8 cellular contexts compared by ENCODE assay signal in the genomic region with DNA sequence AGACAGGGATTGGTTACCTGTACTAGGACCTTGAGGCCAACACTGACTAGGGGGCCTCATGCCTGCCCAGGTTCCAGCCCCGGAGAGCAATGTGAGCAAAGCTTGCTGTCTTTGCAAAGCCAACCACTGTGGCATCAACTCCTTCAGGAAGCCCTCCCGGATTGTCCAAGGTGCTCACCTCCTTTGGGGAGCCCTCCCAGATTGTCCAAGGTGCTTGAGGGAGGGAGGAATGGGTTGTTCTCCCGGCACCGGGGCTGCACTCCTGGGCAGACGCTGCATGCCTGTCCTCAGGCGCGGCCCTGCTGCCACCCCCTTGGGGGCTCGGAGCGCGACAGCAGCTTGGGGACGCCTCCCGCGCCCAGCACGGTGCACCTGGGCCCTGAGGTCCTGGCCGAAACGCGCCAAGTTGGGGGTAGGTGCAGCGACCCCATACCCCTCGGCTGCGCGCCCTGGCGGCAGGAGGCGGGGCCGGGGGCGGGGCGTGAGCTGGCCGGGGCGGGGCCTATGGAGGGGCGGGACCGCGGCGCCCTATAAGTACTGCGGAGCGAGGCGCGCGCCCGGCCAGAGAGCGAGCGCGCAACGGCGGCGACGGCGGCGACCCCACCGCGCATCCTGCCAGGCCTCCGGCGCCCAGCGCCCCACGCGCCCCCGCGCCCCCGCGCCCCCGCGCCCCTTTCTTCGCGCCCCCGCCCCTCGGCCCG. TPM values are rescaled to one million over a fixed set of nuclear protein-coding genes. Genes with fewer than 3 reads are reported as not detected.
DNase-seq lines count a peak whose midpoint lies in the region; ATAC-seq and TF ChIP-seq lines count a peak whose summit lies in the region.

A gene with protein sequence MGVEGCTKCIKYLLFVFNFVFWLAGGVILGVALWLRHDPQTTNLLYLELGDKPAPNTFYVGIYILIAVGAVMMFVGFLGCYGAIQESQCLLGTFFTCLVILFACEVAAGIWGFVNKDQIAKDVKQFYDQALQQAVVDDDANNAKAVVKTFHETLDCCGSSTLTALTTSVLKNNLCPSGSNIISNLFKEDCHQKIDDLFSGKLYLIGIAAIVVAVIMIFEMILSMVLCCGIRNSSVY (plus strand): TSS at position 560 of the 701 bp plus-strand sequence. CDS start 240 bp downstream, outside the sequence.

- H3K4me3 ChIP-seq in BLaER1 = peak within 1 kb of the TSS; percentile 97
- peak within 1 kb of the TSS; percentile 92 for H3K4me3 ChIP-seq in MG63
- H3K4me3 ChIP-seq in mucosa of descending colon = peak within 1 kb of the TSS; percentile 96

- in situ Hi-C loops in endometrial microvascular endothelial cells (cut with HindIII; ENCODE audit: inconsistent ontology term, low pct_unique_long_range_greater_than_20kb, low sequenced_read_pairs) = no loop called here

- ATAC-seq in GM19372 (IDR thresholded peaks at IDR 0.05; ENCODE audit: low read depth, unreplicated experiment) = peak; percentile 50
- ATAC-seq in mucosa of descending colon = peak; percentile 80
- ATAC-seq in HG03571 (IDR thresholded peaks at IDR 0.05; ENCODE audit: unreplicated experiment) = no peak

- intact Hi-C loops in mucosa of descending colon (cut with DNase I, micrococcal nuclease) = no loop called here

- peaks cover 14% of the 10 kb centered on the region; the same call in 1 of the 2 replicates for H3K9me3 ChIP-seq in BLaER1
- H3K9me3 ChIP-seq in MG63 = no peaks in the 10 kb centered on the region
- no peaks in the 10 kb centered on the region for H3K9me3 ChIP-seq in mucosa of descending colon

- peak within 1 kb of the TSS; percentile 92 for H3K27ac ChIP-seq in BLaER1

- peaks cover 56% of the 10 kb centered on the region for H4K20me1 ChIP-seq in BLaER1

- H3K9ac ChIP-seq in BLaER1 = peak within 1 kb of the TSS; percentile 94

- no peak for DNase-seq in MG63
- peak; percentile 62 for DNase-seq in activated CD8-positive, alpha-beta memory T cell treated with anti-CD3 and anti-CD28 coated beads, Interleukin-2, amount 50 U/mL, for 4 hours
- DNase-seq in mucosa of descending colon = peak; percentile 52 to 79 (median 77)
- peak; percentile 33 for DNase-seq in stimulated activated CD8-positive, alpha-beta memory T cell treated with anti-CD3 and anti-CD28 coated beads, Interleukin-7, amount 100 ng/mL, for 24 hours (ENCODE audit: low read depth)

- no peak for TF ChIP-seq CTCF in mucosa of descending colon (IDR thresholded peaks at IDR 0.05)

- H3K4me2 ChIP-seq in BLaER1 = peak within 1 kb of the TSS; percentile 89

- H3K27me3 ChIP-seq in BLaER1 (no peaks in the 10 kb centered on the region), MG63 (no peaks in the 10 kb centered on the region)

- H3K4me1 ChIP-seq in BLaER1 = peaks cover 42% of the 10 kb centered on the region
- H3K4me1 ChIP-seq in mucosa of descending colon (ENCODE audit: low read depth) = peaks cover 47% of the 10 kb centered on the region

- peaks cover 25% of the 10 kb centered on the region for H3K36me3 ChIP-seq in BLaER1
- peaks cover 29% of the 10 kb centered on the region for H3K36me3 ChIP-seq in MG63
- H3K36me3 ChIP-seq in mucosa of descending colon (ENCODE audit: low read depth) = no peaks in the 10 kb centered on the region

RNA-seq across cellular contexts. Expression of the gene that starts here (rescaled TPM):
- total RNA-seq in MG63 (2014; rRNA removed; shearing (Covaris generic); ENCODE audit: low replicate concordance) = 141 and 182 TPM in 2 replicates
- total RNA-seq in endometrial microvascular endothelial cells (ENCODE audit: inconsistent ontology term) (249 TPM), mucosa of descending colon (100 to 1,000 TPM in 2 of 3 donors, 10 to 100 TPM in 1; 98.7 to 551 (median 186) TPM)
